In the genomic region with DNA sequence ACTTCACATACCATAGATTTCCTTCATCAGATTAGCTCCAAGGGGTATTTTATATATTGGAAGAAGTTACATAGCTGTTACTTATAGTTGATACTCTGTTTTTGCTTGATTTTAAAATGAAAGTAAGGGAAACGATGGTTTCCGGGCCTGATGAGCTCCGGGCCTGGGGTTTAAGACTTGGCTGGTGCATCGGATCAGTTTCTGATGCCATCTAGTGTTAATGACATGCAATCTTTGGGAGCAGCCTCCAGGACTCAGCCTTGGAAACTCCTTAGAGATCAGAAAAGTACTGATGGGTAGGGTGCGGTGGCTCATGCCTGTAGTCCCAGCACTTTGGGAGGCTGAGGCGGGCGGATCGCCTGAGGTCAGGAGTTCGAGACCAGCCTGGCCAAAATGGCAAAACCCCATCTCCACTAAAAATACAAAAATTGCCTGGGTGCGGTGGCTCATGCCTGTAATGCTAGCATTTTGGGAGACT, we compare ENCODE assay signal across 8 cellular contexts. TPM values are rescaled to one million over a fixed set of nuclear protein-coding genes. Genes with fewer than 3 reads are reported as not detected.
DNase-seq lines count a peak whose midpoint lies in the region; ATAC-seq and TF ChIP-seq lines count a peak whose summit lies in the region.

No MANE protein-coding gene starts in this region.

- H3K36me3 ChIP-seq in BE2C (no peaks in the 10 kb centered on the region), H7 (replicated peaks; ENCODE audit: control insufficient read depth, insufficient read depth, low read length) (no peaks in the 10 kb centered on the region), colonic mucosa (no peaks in the 10 kb centered on the region), left lung (no peaks in the 10 kb centered on the region)

- no peaks in the 10 kb centered on the region for H3K4me1 Mint-ChIP-seq in activated B cell treated with CpG ODN at 0.5 μM for 24 hours

- no peaks in the 10 kb centered on the region for H3K27me3 ChIP-seq in BE2C
- no peaks in the 10 kb centered on the region for H3K27me3 ChIP-seq in H7 (ENCODE audit: control insufficient read depth, insufficient read depth, low read length)
- H3K27me3 ChIP-seq in colonic mucosa = no peaks in the 10 kb centered on the region
- no peaks in the 10 kb centered on the region for H3K27me3 ChIP-seq in left lung

- POLR2A ChIA-PET in activated B cell treated with CpG ODN at 0.5 μM for 24 hours (lab: Charles Lee) = interaction anchor here (0.6 to 1.9 kb wide), 6 partner anchors 21 to 278 kb away, joined by 3 to 10 read pairs (median 6); partner anchors contain the start of genes RPL31 and TBC1D8

- CTCF ChIA-PET in activated B cell treated with CpG ODN at 0.5 μM for 24 hours (lab: Charles Lee) = interaction anchor here (0.6 to 7.2 kb wide), 37 partner anchors 9 to 599 kb away, joined by 3 to 126 read pairs (median 4); partner anchors contain the start of gene TBC1D8

- intact Hi-C loops in activated B cell treated with CpG ODN at 0.5 μM for 24 hours (cut with micrococcal nuclease) (loop anchor here (1.0 to 2.0 kb wide), 5 partner anchors 47 to 598 kb away; partner anchors contain the start of gene CNOT11), colonic mucosa (cut with DNase I) (loop anchor here (5.0 kb wide), 2 partner anchors 168 to 193 kb away; no protein-coding TSS in a partner anchor), left lung (cut with DNase I) (loop anchor here in 1 of 2 donors (10.0 kb wide), 1 partner anchor 171 kb away; no protein-coding TSS in a partner anchor)

- H3K36me3 Mint-ChIP-seq in activated B cell treated with CpG ODN at 0.5 μM for 24 hours (ENCODE audit: low read depth) = no peaks in the 10 kb centered on the region

- TF ChIP-seq CTCF in BE2C (IDR thresholded peaks at IDR 0.05; ENCODE audit: low read depth, low read length) (peak; percentile 54), activated B cell treated with CpG ODN at 0.5 μM for 24 hours (IDR thresholded peaks at IDR 0.05) (peak; percentile 16), colonic mucosa (IDR thresholded peaks at IDR 0.05) (peak; percentile 37), left lung (IDR thresholded peaks at IDR 0.05) (peak; percentile 47 to 57)

- H3K9me3 ChIP-seq in BE2C (no peaks in the 10 kb centered on the region), colonic mucosa (no peaks in the 10 kb centered on the region), left lung (peaks cover 0 to 4% of the 10 kb centered on the region in 2 donors)

- H3K4me1 ChIP-seq in BE2C (no peaks in the 10 kb centered on the region), colonic mucosa (no peaks in the 10 kb centered on the region), left lung (peaks cover 0 to 17% of the 10 kb centered on the region in 2 donors)

- peak; percentile 30 for DNase-seq in BE2C
- peak; percentile 71 for DNase-seq in H7
- peak; percentile 75 for DNase-seq in NCI-H2227 treated with DMSO at 0.1 percent for 48 hours (lab: John Stamatoyannopoulos, UW)
- DNase-seq in activated B cell treated with CpG ODN at 0.5 μM for 24 hours = no peak
- peak; percentile 52 for DNase-seq in colonic mucosa
- peak in 1 of 2 donors; percentile 54 for DNase-seq in left lung
- DNase-seq in stimulated activated CD4-positive, alpha-beta T cell treated with anti-CD3 and anti-CD28 coated beads, Interleukin-4, amount 100 ng/mL, for 48 hours (ENCODE audit: low read depth in 2 of 2) = peak; percentile 9 to 26

- no peak overlapping the region for H3K27ac ChIP-seq in colonic mucosa
- H3K27ac ChIP-seq in left lung = no peak overlapping the region

- H3K9ac ChIP-seq in colonic mucosa (ENCODE audit: low read depth in 2 of 2, low read length in 2 of 2) = no peak overlapping the region

- H3K9me3 Mint-ChIP-seq in activated B cell treated with CpG ODN at 0.5 μM for 24 hours = peaks cover 14% of the 10 kb centered on the region

- peaks cover 1% of the 10 kb centered on the region for H3K27me3 Mint-ChIP-seq in activated B cell treated with CpG ODN at 0.5 μM for 24 hours

- peak; percentile 91 for ATAC-seq in activated B cell treated with CpG ODN at 0.5 μM for 24 hours (ENCODE audit: low read depth)
- peak; percentile 94 for ATAC-seq in left lung
- ATAC-seq in HG02981 (IDR thresholded peaks at IDR 0.05; ENCODE audit: unreplicated experiment) = no peak

- peak overlapping the region; percentile 72 for H3K4me3 Mint-ChIP-seq in activated B cell treated with CpG ODN at 0.5 μM for 24 hours

- H3K27ac Mint-ChIP-seq in activated B cell treated with CpG ODN at 0.5 μM for 24 hours = no peak overlapping the region

- H3K4me3 ChIP-seq in BE2C (ENCODE audit: low read depth, low read length) (no peak overlapping the region), H7 (ENCODE audit: insufficient read depth, low read depth, low read length) (no peak overlapping the region), colonic mucosa (no peak overlapping the region), left lung (peak overlapping the region in 1 of 2 donors; percentile 2)

RNA-seq across cellular contexts. Expression of gene CNOT11, which starts 47.1 kb away (rescaled TPM):
- 17.6 TPM for polyA plus RNA-seq in BE2C (2012; ENCODE audit: insufficient read depth, insufficient read length, low read depth)
- total RNA-seq in H7 (2014; rRNA removed; shearing (Covaris generic)) = 68.6 and 72.6 TPM in 2 replicates
- total RNA-seq in activated B cell treated with CpG ODN at 0.5 μM for 24 hours (50.8 and 59.7 TPM in 2 replicates), colonic mucosa (10 to 100 TPM; 58.3 to 71.1 TPM), left lung (10 to 100 TPM; 32.6 to 35.7 TPM)

RNA-seq across cellular contexts. Expression of gene TBC1D8, which starts 54.4 kb away (rescaled TPM):
- 14.0 TPM for polyA plus RNA-seq in BE2C (2012; ENCODE audit: insufficient read depth, insufficient read length, low read depth)
- 29.8 and 53.2 TPM in 2 replicates for total RNA-seq in H7 (2014; rRNA removed; shearing (Covaris generic))
- total RNA-seq in activated B cell treated with CpG ODN at 0.5 μM for 24 hours = 3.5 and 4.7 TPM in 2 replicates
- total RNA-seq in colonic mucosa = 10 to 100 TPM; 10.3 to 11.8 TPM
- 10 to 100 TPM; 11.7 to 22.1 TPM for total RNA-seq in left lung
